Comparison of ENCODE assay signal across 10 cellular contexts in genomic region chr18:58315739-58316215, GRCh38.
DNase-seq lines count a peak whose midpoint lies in the region; ATAC-seq lines count a peak whose summit lies in the region.
"Had no signal": no experiment of that assay in that cellular context is flagged by ENCODE, and none has a peak within 500 bp of the region (broad histone marks: within the 10 kb centered on the region; RNA-seq: fewer than 3 reads in every experiment).

No MANE protein-coding gene starts in this region.

- no peak for ATAC-seq in GM19455 (IDR thresholded peaks at IDR 0.05; ENCODE audit: unreplicated experiment)

- no peaks in the 10 kb centered on the region for H3K9me3 ChIP-seq in muscle layer of duodenum (ENCODE audit: control insufficient read depth in 1 of 2, low read length in 2 of 2)
- H3K9me3 ChIP-seq: thoracic aorta had no signal

- H3K4me1 Mint-ChIP-seq in activated naive CD4-positive, alpha-beta T cell treated with anti-CD3 and anti-CD28 coated beads, Interleukin-2, amount 10 ng/mL, durations not matched to agents 7 days and 5 days = peaks cover 42% of the 10 kb centered on the region

- H3K4me3 ChIP-seq in muscle layer of duodenum (ENCODE audit: low read depth in 1 of 2, low read length in 2 of 2) = no peak overlapping the region
- H3K4me3 ChIP-seq: thoracic aorta had no signal

- no peaks in the 10 kb centered on the region for H3K36me3 ChIP-seq in muscle layer of duodenum (ENCODE audit: control insufficient read depth in 1 of 2, insufficient read depth in 2 of 2, low read length in 2 of 2)
- H3K36me3 ChIP-seq: thoracic aorta had no signal

- H3K36me3 Mint-ChIP-seq in activated naive CD4-positive, alpha-beta T cell treated with anti-CD3 and anti-CD28 coated beads, Interleukin-2, amount 10 ng/mL, durations not matched to agents 7 days and 5 days = no peaks in the 10 kb centered on the region

- H3K9me3 Mint-ChIP-seq in activated naive CD4-positive, alpha-beta T cell treated with anti-CD3 and anti-CD28 coated beads, Interleukin-2, amount 10 ng/mL, durations not matched to agents 7 days and 5 days = no peaks in the 10 kb centered on the region

- H3K4me3 Mint-ChIP-seq in activated naive CD4-positive, alpha-beta T cell treated with anti-CD3 and anti-CD28 coated beads, Interleukin-2, amount 10 ng/mL, durations not matched to agents 7 days and 5 days = no peak overlapping the region

- H3K4me1 ChIP-seq in muscle layer of duodenum (ENCODE audit: control insufficient read depth in 1 of 2, insufficient read depth in 2 of 2, low read length in 2 of 2) = peaks cover 4 to 11% of the 10 kb centered on the region in 2 donors

- H3K27ac Mint-ChIP-seq in activated naive CD4-positive, alpha-beta T cell treated with anti-CD3 and anti-CD28 coated beads, Interleukin-2, amount 10 ng/mL, durations not matched to agents 7 days and 5 days = peak overlapping the region; percentile 56

- H3K27me3 ChIP-seq in muscle layer of duodenum (ENCODE audit: low read depth, low read length) = no peaks in the 10 kb centered on the region

- DNase-seq in activated naive CD4-positive, alpha-beta T cell treated with anti-CD3 and anti-CD28 coated beads, Interleukin-2, amount 10 ng/mL, durations not matched to agents 7 days and 5 days = peak; percentile 24
- no peak for DNase-seq in activated naive CD4-positive, alpha-beta T cell (lab: John Stamatoyannopoulos, UW)
- DNase-seq in epithelial cell of prostate (ENCODE audit: low read depth, low spot score) (no peak), NAMALWA (ENCODE audit: low spot score) (no peak), NCI-H524 (lab: John Stamatoyannopoulos, UW) (no peak), glomerular visceral epithelial cell (ENCODE audit: extremely low spot score) (no peak)
- DNase-seq: activated effector memory CD4-positive, alpha-beta T cell treated with Interleukin-2 at 50 U/mL for 16 hours had no signal

- CTCF ChIA-PET in activated naive CD4-positive, alpha-beta T cell treated with anti-CD3 and anti-CD28 coated beads, Interleukin-2, amount 10 ng/mL, durations not matched to agents 7 days and 5 days (lab: Charles Lee) = no interaction called here

- H3K27me3 Mint-ChIP-seq in activated naive CD4-positive, alpha-beta T cell treated with anti-CD3 and anti-CD28 coated beads, Interleukin-2, amount 10 ng/mL, durations not matched to agents 7 days and 5 days = peaks cover 3% of the 10 kb centered on the region

- H3K27ac ChIP-seq in epithelial cell of prostate = peak overlapping the region; percentile 82
- H3K27ac ChIP-seq in muscle layer of duodenum (ENCODE audit: low read length) = peak overlapping the region; percentile 32
